8 cellular contexts compared by ENCODE assay signal in the genomic region with DNA sequence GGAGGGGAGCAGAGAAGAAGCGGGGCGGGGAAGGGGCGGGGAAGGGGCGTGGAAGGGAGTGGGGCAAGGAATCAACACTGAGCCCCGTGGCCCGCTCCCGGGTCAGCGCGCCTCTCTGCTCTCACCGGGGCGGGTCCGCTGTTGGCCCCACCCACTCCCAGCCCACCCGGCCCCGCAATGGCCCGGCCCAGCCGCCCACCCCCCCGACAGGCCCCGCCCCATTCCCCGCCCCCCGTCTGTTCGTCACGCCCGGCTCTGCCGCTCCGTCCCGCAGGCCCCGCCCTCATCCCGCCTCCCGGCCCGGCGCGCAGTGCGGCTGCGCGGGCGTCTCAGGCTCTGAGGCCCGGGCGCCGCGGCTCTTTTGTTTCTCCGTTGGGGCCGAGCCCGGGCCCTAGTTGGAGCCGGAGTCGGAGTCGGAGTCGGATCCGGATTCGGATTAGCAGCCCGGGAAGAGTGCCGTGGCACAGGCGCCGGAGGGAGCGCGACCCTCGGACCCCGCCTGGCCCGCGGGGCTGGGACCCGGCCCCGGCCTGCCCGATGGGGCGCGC. TPM values are rescaled to one million over a fixed set of nuclear protein-coding genes. Genes with fewer than 3 reads are reported as not detected.
DNase-seq lines count a peak whose midpoint lies in the region; ATAC-seq and TF ChIP-seq lines count a peak whose summit lies in the region.

A gene (plus strand): TSS at position 310 of the 548 bp plus-strand sequence. CDS start 380 bp downstream, outside the sequence.

- peak within 1 kb of the TSS; percentile 68 for H3K27ac Mint-ChIP-seq in activated naive CD8-positive, alpha-beta T cell treated with anti-CD3 and anti-CD28 coated beads, Interleukin-2, amount 50 U/mL, for 24 hours

- H3K9me3 Mint-ChIP-seq in activated naive CD8-positive, alpha-beta T cell treated with anti-CD3 and anti-CD28 coated beads, Interleukin-2, amount 50 U/mL, for 24 hours = no peaks in the 10 kb centered on the region

- WGBS in transverse colon (ENCODE audit: low coverage in 1 of 2), 2 donors = 0 to 5% methylated on average over 5 to 9 of the region's 64 CpGs

- H3K4me3 ChIP-seq in transverse colon = peak within 1 kb of the TSS; percentile 60 to 90 (median 76)

- H3K36me3 ChIP-seq in transverse colon = no peaks in the 10 kb centered on the region

- no peaks in the 10 kb centered on the region for H3K36me3 Mint-ChIP-seq in activated naive CD8-positive, alpha-beta T cell treated with anti-CD3 and anti-CD28 coated beads, Interleukin-2, amount 50 U/mL, for 24 hours (ENCODE audit: low read depth)

- no peaks in the 10 kb centered on the region for H3K9me3 ChIP-seq in transverse colon

- ATAC-seq in HG02840 (IDR thresholded peaks at IDR 0.05; ENCODE audit: low FRiP score, unreplicated experiment) = peak; percentile 84
- peak; percentile 77 for ATAC-seq in activated naive CD8-positive, alpha-beta T cell treated with anti-CD3 and anti-CD28 coated beads, Interleukin-2, amount 50 U/mL, for 24 hours

- H3K4me3 Mint-ChIP-seq in activated naive CD8-positive, alpha-beta T cell treated with anti-CD3 and anti-CD28 coated beads, Interleukin-2, amount 50 U/mL, for 24 hours = peak within 1 kb of the TSS; percentile 79

- peaks cover 10% of the 10 kb centered on the region for H3K4me1 Mint-ChIP-seq in activated naive CD8-positive, alpha-beta T cell treated with anti-CD3 and anti-CD28 coated beads, Interleukin-2, amount 50 U/mL, for 24 hours

- intact Hi-C loops in cardiac septum (cut with DNase I) (loop anchor here (1.0 kb wide), 1 partner anchor 55 kb away; a partner anchor contains a TSS), posterior cingulate gyrus (cut with DNase I) (loop anchor here (1.0 to 2.0 kb wide), 2 partner anchors 34 to 55 kb away; a partner anchor contains a TSS), transverse colon (cut with DNase I; ENCODE audit: low total_unique reads) (loop anchor here (2.0 kb wide), 1 partner anchor 34 kb away; a partner anchor contains a TSS)

- TF ChIP-seq POLR2A in transverse colon (IDR thresholded peaks at IDR 0.05) = peak; percentile 86

- H3K27me3 Mint-ChIP-seq in activated naive CD8-positive, alpha-beta T cell treated with anti-CD3 and anti-CD28 coated beads, Interleukin-2, amount 50 U/mL, for 24 hours = no peaks in the 10 kb centered on the region

- TF ChIP-seq CTCF in GM13976 (IDR thresholded peaks at IDR 0.05; ENCODE audit: borderline replicate concordance, control extremely low read depth, extremely low read depth, insufficient read depth, missing control alignments) (no peak), transverse colon (IDR thresholded peaks at IDR 0.05) (no peak)

- no peaks in the 10 kb centered on the region for H3K27me3 ChIP-seq in transverse colon

- in situ Hi-C loops in GM13976 (cut with MboI; ENCODE audit: low sequenced_read_pairs, unreplicated experiment) = no loop called here
- in situ Hi-C loops in transverse colon (cut with MboI; ENCODE audit: low pct_ligation_motif_present in 1 of 4, low pct_unique_long_range_greater_than_20kb in 1 of 4, low sequenced_read_pairs in 3 of 4) = no loop called here

- TF ChIP-seq EP300 in transverse colon (IDR thresholded peaks at IDR 0.05; ENCODE audit: low read depth) = no peak

- H3K4me1 ChIP-seq in transverse colon = peaks cover 9 to 22% (median 15%) of the 10 kb centered on the region in 4 donors

- peak within 1 kb of the TSS; percentile 93 to 98 (median 94) for H3K27ac ChIP-seq in transverse colon

- DNase-seq in GM13976 (ENCODE audit: low spot score) (peak; percentile 100), NCI-H1436 (lab: John Stamatoyannopoulos, UW) (peak; percentile 96), T follicular helper cell (ENCODE audit: low read depth) (peak; percentile 89), cardiac septum (ENCODE audit: low spot score) (peak; percentile 97), posterior cingulate gyrus (peak; percentile 84 to 99 (median 93)), transverse colon (peak; percentile 95)
- peak; percentile 95 for DNase-seq in activated naive CD8-positive, alpha-beta T cell treated with anti-CD3 and anti-CD28 coated beads, Interleukin-2, amount 50 U/mL, for 24 hours

RNA-seq across cellular contexts. Expression of the gene that starts here (rescaled TPM):
- total RNA-seq in cardiac septum (43.7 TPM), transverse colon (100 to 1,000 TPM in 1 of 4 donors, 10 to 100 TPM in 3; 17.5 to 140 (median 28.0) TPM)

Comparison
In these comparisons a context has a peak if more than half of its experiments do, and no peak if none do; other contexts are left out.
1. Peak in every context shown above with its lines: DNase-seq, ATAC-seq, H3K4me3 ChIP-seq and H3K27ac ChIP-seq.